8 cellular contexts compared by ENCODE assay signal in genomic region chr19:50478901-50479715, GRCh38. TPM values are rescaled to one million over a fixed set of nuclear protein-coding genes. Genes with fewer than 3 reads are reported as not detected.
A peak's percentile ranks its signal among the peaks of the same experiment; 100 is the strongest.
DNase-seq lines count a peak whose midpoint lies in the region; ATAC-seq, FAIRE-seq and TF ChIP-seq lines count a peak whose summit lies in the region.
"Had no signal": no experiment of that assay in that cellular context is flagged by ENCODE, and none has a peak within 500 bp of the region (broad histone marks: within the 10 kb centered on the region; RNA-seq: fewer than 3 reads in every experiment).

No MANE protein-coding gene starts in this region.

- H3K4me3 ChIP-seq in DND-41 (ENCODE audit: low read depth in 1 of 2, low read length in 2 of 2) (no peak overlapping the region), upper lobe of left lung (no peak overlapping the region)

- H2AFZ ChIP-seq in DND-41 (ENCODE audit: low read depth, low read length), result no peak overlapping the region

- H3K9me3 ChIP-seq in DND-41 (ENCODE audit: insufficient read depth, low read length, severe bottlenecking), result no peaks in the 10 kb centered on the region
- no peaks in the 10 kb centered on the region for H3K9me3 ChIP-seq in upper lobe of left lung

- H4K20me1 ChIP-seq in DND-41 (ENCODE audit: insufficient read depth, low read length), result no peaks in the 10 kb centered on the region

- H3K9ac ChIP-seq in DND-41 (ENCODE audit: low read depth, low read length), result no peak overlapping the region

- no peaks in the 10 kb centered on the region for H3K27me3 Mint-ChIP-seq in activated naive CD8-positive, alpha-beta T cell treated with anti-CD3 and anti-CD28 coated beads for 36 hours
- no peaks in the 10 kb centered on the region for H3K27me3 Mint-ChIP-seq in nephron (ENCODE audit: low read depth)

- H3K4me1 ChIP-seq in DND-41 (ENCODE audit: insufficient read depth, low read length) (peaks cover 14% of the 10 kb centered on the region), upper lobe of left lung (peaks cover 11 to 27% (median 15%) of the 10 kb centered on the region in 4 donors)

- no peak for TF ChIP-seq POLR2A in upper lobe of left lung (IDR thresholded peaks at IDR 0.05)
- TF ChIP-seq POLR2A in H54 (IDR thresholded peaks at IDR 0.05; ENCODE audit: low read depth, low read length), result no peak

- H3K27me3 ChIP-seq in DND-41 (ENCODE audit: insufficient read depth, low read length, poor library complexity) (no peaks in the 10 kb centered on the region), upper lobe of left lung (no peaks in the 10 kb centered on the region)

- H3K36me3 ChIP-seq in DND-41 (ENCODE audit: insufficient read depth, low read length) (peaks cover 4% of the 10 kb centered on the region; the same call in 1 of the 2 replicates), upper lobe of left lung (peaks cover 23 to 61% (median 45%) of the 10 kb centered on the region in 4 donors)

- H3K4me1 Mint-ChIP-seq in activated naive CD8-positive, alpha-beta T cell treated with anti-CD3 and anti-CD28 coated beads for 36 hours, result peaks cover 8% of the 10 kb centered on the region
- H3K4me1 Mint-ChIP-seq in nephron, result peaks cover 14% of the 10 kb centered on the region

- 84 to 91% methylated on average over 11 to 19 of the region's 19 CpGs for WGBS in upper lobe of left lung, 2 donors

- TF ChIP-seq CTCF in DND-41 (IDR thresholded peaks at IDR 0.05; ENCODE audit: borderline replicate concordance, extremely low read depth, low read length, poor library complexity, severe bottlenecking), result peak; percentile 59
- TF ChIP-seq CTCF in nephron (IDR thresholded peaks at IDR 0.05; ENCODE audit: unreplicated experiment in 3 of 3), result peak in 2 of 3 experiments; percentile 27
- peak in 2 of 6 experiments; percentile 14 to 16 for TF ChIP-seq CTCF in upper lobe of left lung (IDR thresholded peaks at IDR 0.05)

- no peak overlapping the region for H3K4me3 Mint-ChIP-seq in activated naive CD8-positive, alpha-beta T cell treated with anti-CD3 and anti-CD28 coated beads for 36 hours
- peak overlapping the region; percentile 65 to 78 (median 65) for H3K4me3 Mint-ChIP-seq in nephron

- FAIRE-seq in H54 (lab: Jason Lieb, UNC), result no peak

- H3K9me3 Mint-ChIP-seq in activated naive CD8-positive, alpha-beta T cell treated with anti-CD3 and anti-CD28 coated beads for 36 hours, result no peaks in the 10 kb centered on the region
- H3K9me3 Mint-ChIP-seq in nephron, result peaks cover 3% of the 10 kb centered on the region

- no peak for TF ChIP-seq EP300 in upper lobe of left lung (IDR thresholded peaks at IDR 0.05)

- DNase-seq in DND-41 (peak; percentile 17), HT-29 (ENCODE audit: low spot score) (peak; percentile 62), upper lobe of left lung (no peak), H54 (ENCODE audit: insufficient read length, low spot score) (no peak)
- DNase-seq in activated naive CD8-positive, alpha-beta T cell treated with anti-CD3 and anti-CD28 coated beads for 36 hours, result peak; percentile 34

- no peak overlapping the region for H3K27ac Mint-ChIP-seq in activated naive CD8-positive, alpha-beta T cell treated with anti-CD3 and anti-CD28 coated beads for 36 hours
- no peak overlapping the region for H3K27ac Mint-ChIP-seq in nephron

- peaks cover 24% of the 10 kb centered on the region for H3K36me3 Mint-ChIP-seq in activated naive CD8-positive, alpha-beta T cell treated with anti-CD3 and anti-CD28 coated beads for 36 hours
- H3K36me3 Mint-ChIP-seq in nephron (ENCODE audit: low read depth), result peaks cover 47% of the 10 kb centered on the region

- no peak overlapping the region for H3K27ac ChIP-seq in DND-41 (ENCODE audit: low read length)
- no peak overlapping the region for H3K27ac ChIP-seq in upper lobe of left lung

- ATAC-seq in DND-41 (ENCODE audit: insufficient read depth, low read depth) (no peak), upper lobe of left lung (ENCODE audit: low FRiP score in 2 of 2) (no peak), GM18867 (IDR thresholded peaks at IDR 0.05; ENCODE audit: unreplicated experiment) (no peak)

- peaks cover 10% of the 10 kb centered on the region; the same call in 1 of the 2 replicates for H3K79me2 ChIP-seq in DND-41 (ENCODE audit: insufficient read depth, low read length)

- no peak overlapping the region for H3K4me2 ChIP-seq in DND-41 (ENCODE audit: insufficient read depth, low read length)

RNA-seq across cellular contexts. Expression of gene GARIN5A, which starts 2.5 kb away (rescaled TPM):
- total RNA-seq in HT-29 (2014; rRNA removed; shearing (Covaris generic)), result 2.8 and 6.5 TPM in 2 replicates
- under 1 TPM; 0.52 to 0.90 TPM for total RNA-seq in activated naive CD8-positive, alpha-beta T cell treated with anti-CD3 and anti-CD28 coated beads for 36 hours
- 10 to 100 TPM in 1 of 6 donors, 1 to 10 TPM in 4, not detected in 1; 2.4 to 10.1 (median 3.0) TPM for total RNA-seq in upper lobe of left lung
- total RNA-seq: glomerular endothelial cell had no signal

RNA-seq across cellular contexts. Expression of gene EMC10, which starts 2.8 kb away (rescaled TPM):
- total RNA-seq in HT-29 (2014; rRNA removed; shearing (Covaris generic)), result 324 and 336 TPM in 2 replicates
- total RNA-seq in activated naive CD8-positive, alpha-beta T cell treated with anti-CD3 and anti-CD28 coated beads for 36 hours, result 10 to 100 TPM; 49.7 to 50.1 TPM
- total RNA-seq in upper lobe of left lung, result 100 to 1,000 TPM in 4 of 6 donors, 10 to 100 TPM in 2; 83.8 to 155 (median 121) TPM

RNA-seq across cellular contexts. Expression of gene JOSD2, which starts 31.9 kb away (rescaled TPM):
- 89.2 and 92.5 TPM in 2 replicates for total RNA-seq in HT-29 (2014; rRNA removed; shearing (Covaris generic))
- total RNA-seq in activated naive CD8-positive, alpha-beta T cell treated with anti-CD3 and anti-CD28 coated beads for 36 hours, result 10 to 100 TPM; 26.2 to 27.0 TPM
- 10 to 100 TPM; 22.6 to 59.2 (median 40.1) TPM for total RNA-seq in upper lobe of left lung

RNA-seq across cellular contexts. Expression of gene ASPDH, which starts 34.6 kb away (rescaled TPM):
- not detected in 2 replicates for total RNA-seq in HT-29 (2014; rRNA removed; shearing (Covaris generic))
- not detected for total RNA-seq in activated naive CD8-positive, alpha-beta T cell treated with anti-CD3 and anti-CD28 coated beads for 36 hours
- total RNA-seq in upper lobe of left lung, result not detected
- total RNA-seq: glomerular endothelial cell had no signal

RNA-seq across cellular contexts. Expression of gene MYBPC2, which starts 46.4 kb away (rescaled TPM):
- 0.05 TPM in 1 of 2 replicates, not detected in the other for total RNA-seq in HT-29 (2014; rRNA removed; shearing (Covaris generic))
- total RNA-seq in activated naive CD8-positive, alpha-beta T cell treated with anti-CD3 and anti-CD28 coated beads for 36 hours, result under 1 TPM; 0.12 to 0.45 TPM
- total RNA-seq in upper lobe of left lung, result under 1 TPM in 2 of 6 donors, not detected in 4; 0.09 to 0.17 TPM
- total RNA-seq: glomerular endothelial cell had no signal

Comparison
In these comparisons a context has a peak if more than half of its experiments do, and no peak if none do; other contexts are left out.
1. DNase-seq: peak in DND-41 (single experiment), HT-29 (single experiment) and activated naive CD8-positive, alpha-beta T cell treated with anti-CD3 and anti-CD28 coated beads for 36 hours (single experiment); none in upper lobe of left lung (0 of 2) and H54 (single experiment).